ENCODE assay signal across 8 cellular contexts in the genomic region with DNA sequence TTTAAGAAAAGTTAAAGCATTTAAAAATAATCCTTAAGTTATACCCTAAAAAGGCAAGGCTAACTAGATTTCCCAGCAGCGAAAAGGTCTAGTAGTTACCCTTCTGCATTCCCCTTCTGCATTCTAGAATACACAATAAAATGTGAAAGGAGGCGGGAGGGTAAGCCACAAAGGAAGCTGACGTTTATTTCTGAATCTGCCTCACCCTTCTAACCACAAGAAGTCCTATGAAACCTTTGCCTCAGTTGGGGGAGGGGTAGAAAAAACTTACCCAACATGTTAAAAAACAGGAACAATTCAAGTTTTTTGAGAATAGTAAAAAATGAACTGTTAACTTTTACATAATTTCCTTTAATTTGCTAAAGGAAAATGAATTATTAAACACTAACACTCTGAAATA. TPM values are rescaled to one million over a fixed set of nuclear protein-coding genes. Genes with fewer than 3 reads are reported as not detected.
DNase-seq lines count a peak whose midpoint lies in the region; ATAC-seq and TF ChIP-seq lines count a peak whose summit lies in the region.

No MANE protein-coding gene starts in this region.

- H3K9ac ChIP-seq in fibroblast of lung (ENCODE audit: insufficient read depth, low read length), result no peak overlapping the region

- no peak overlapping the region for H2AFZ ChIP-seq in fibroblast of lung (ENCODE audit: low read length)

- H3K27ac ChIP-seq in fibroblast of lung (ENCODE audit: insufficient read depth, low read length) (peak overlapping the region; percentile 17), coronary artery (no peak overlapping the region)

- peak; percentile 78 for ATAC-seq in GM21576 (IDR thresholded peaks at IDR 0.05; ENCODE audit: unreplicated experiment)

- no peak overlapping the region for H3K4me3 ChIP-seq in GM12865 (ENCODE audit: low read depth, low read length)
- no peak overlapping the region for H3K4me3 ChIP-seq in fibroblast of lung (replicated peaks in 1 of 4; ENCODE audit: control extremely low read depth in 1 of 4, insufficient read depth in 1 of 4, low read depth in 3 of 4, low read length in 4 of 4)
- H3K4me3 ChIP-seq in retinal pigment epithelial cell (ENCODE audit: low read length), result no peak overlapping the region
- no peak overlapping the region for H3K4me3 ChIP-seq in coronary artery

- peaks cover 40% of the 10 kb centered on the region for H3K79me2 ChIP-seq in fibroblast of lung (ENCODE audit: control insufficient read depth, insufficient read depth, low read length)

- no peaks in the 10 kb centered on the region for H3K27me3 ChIP-seq in fibroblast of lung (ENCODE audit: control insufficient read depth, insufficient read depth, low read length)

- TF ChIP-seq CTCF in GM12865 (IDR thresholded peaks at IDR 0.05; ENCODE audit: insufficient read depth, low read depth, low read length, missing control alignments) (no peak), fibroblast of lung (conservative IDR thresholded peaks at IDR 0.05 in 1 of 2, IDR thresholded peaks at IDR 0.05 in 1 of 2; ENCODE audit: low read depth in 1 of 2, low read length in 2 of 2) (no peak), retinal pigment epithelial cell (conservative IDR thresholded peaks at IDR 0.05; ENCODE audit: low read depth, low read length) (no peak), coronary artery (IDR thresholded peaks at IDR 0.05) (no peak)

- H3K4me2 ChIP-seq in fibroblast of lung (ENCODE audit: extremely low read depth, insufficient read depth, low read length), result peak overlapping the region; percentile 21

- H4K20me1 ChIP-seq in fibroblast of lung (ENCODE audit: control insufficient read depth, extremely low read depth, insufficient read depth, low read length), result no peaks in the 10 kb centered on the region

- H3K36me3 ChIP-seq in fibroblast of lung (ENCODE audit: control insufficient read depth, insufficient read depth, low read length), result no peaks in the 10 kb centered on the region

- no peaks in the 10 kb centered on the region for H3K9me3 ChIP-seq in fibroblast of lung (ENCODE audit: control insufficient read depth, insufficient read depth, low read depth, low read length)

- peaks cover 6% of the 10 kb centered on the region for H3K4me1 ChIP-seq in fibroblast of lung (ENCODE audit: control insufficient read depth, extremely low read depth, insufficient read depth, low read length)

- peak; percentile 85 for DNase-seq in GM12865 (ENCODE audit: low read depth)
- peak; percentile 69 for DNase-seq in HS-5 (ENCODE audit: low read depth)
- DNase-seq in T-helper 22 cell (ENCODE audit: low read depth), result peak; percentile 62
- peak; percentile 95 to 96 for DNase-seq in fibroblast of lung (ENCODE audit: low read depth in 2 of 2)
- peak; percentile 73 for DNase-seq in retinal pigment epithelial cell (ENCODE audit: low read depth)
- no peak for DNase-seq in coronary artery (ENCODE audit: low spot score)
- DNase-seq in NCI-H1105 treated with DMSO at 0.1 percent for 48 hours (lab: John Stamatoyannopoulos, UW), result no peak

RNA-seq across cellular contexts. Expression of gene STK17B, which starts 11.3 kb away (rescaled TPM):
- 17.2 and 43.1 TPM in 2 replicates for total RNA-seq in fibroblast of lung
- 23.9 and 39.0 TPM in 2 replicates for polyA plus RNA-seq in fibroblast of lung
- polyA plus RNA-seq in fibroblast of lung (2012), result 12.1 and 18.3 TPM in 2 replicates
- 3.9 and 4.0 TPM in 2 replicates for polyA minus RNA-seq in fibroblast of lung (ENCODE audit: low replicate concordance)

Comparison
In these comparisons a context has a peak if more than half of its experiments do, and no peak if none do; other contexts are left out.
1. DNase-seq: peak in GM12865 (single experiment), HS-5 (single experiment), T-helper 22 cell (single experiment), fibroblast of lung (2 of 2) and retinal pigment epithelial cell (single experiment); none in coronary artery (single experiment) and NCI-H1105 treated with DMSO at 0.1 percent for 48 hours (single experiment).